In genomic region chr15:28885630-28886430, GRCh38 we compare ENCODE assay signal across 8 cellular contexts. TPM values are rescaled to one million over a fixed set of nuclear protein-coding genes. Genes with fewer than 3 reads are reported as not detected.
DNase-seq lines count a peak whose midpoint lies in the region; ATAC-seq and TF ChIP-seq lines count a peak whose summit lies in the region.

APBA2 (plus strand) TSS chr15:28885974; CDS start chr15:29053885, 167,911 bp downstream.

- peaks cover 0 to 16% of the 10 kb centered on the region in 2 donors for H3K4me1 ChIP-seq in left lung

- H3K27ac Mint-ChIP-seq in chondrocyte (ENCODE audit: unreplicated experiment) = no peak within 1 kb of the TSS

- peak within 1 kb of the TSS; percentile 70 for H3K4me3 Mint-ChIP-seq in chondrocyte (ENCODE audit: unreplicated experiment)

- no peaks in the 10 kb centered on the region for H3K9me3 ChIP-seq in WERI-Rb-1 (ENCODE audit: severe bottlenecking)
- H3K9me3 ChIP-seq in left lung = no peaks in the 10 kb centered on the region

- no peaks in the 10 kb centered on the region for H3K27me3 Mint-ChIP-seq in chondrocyte (ENCODE audit: low read depth)

- DNase-seq in NCI-H82 (lab: John Stamatoyannopoulos, UW) = peak; percentile 72
- no peak for DNase-seq in NCI-H82 treated with DMSO at 0.1 percent for 48 hours (lab: John Stamatoyannopoulos, UW; ENCODE audit: unreplicated experiment)
- peak; percentile 56 for DNase-seq in WERI-Rb-1
- DNase-seq in chondrocyte (ENCODE audit: low spot score) = no peak
- no peak for DNase-seq in left lung
- DNase-seq in stimulated activated CD8-positive, alpha-beta memory T cell treated with anti-CD3 and anti-CD28 coated beads, Interleukin-4, amount 100 ng/mL, for 48 hours = peak; percentile 57
- no peak for DNase-seq in HuH-7 (ENCODE audit: low spot score)

- H3K4me3 ChIP-seq in WERI-Rb-1 (ENCODE audit: low read depth, low read length) (peak within 1 kb of the TSS; percentile 75), left lung (peak within 1 kb of the TSS; percentile 33 to 35)

- no peaks in the 10 kb centered on the region for H3K9me3 Mint-ChIP-seq in chondrocyte (ENCODE audit: low read depth)

- TF ChIP-seq CTCF in WERI-Rb-1 (IDR thresholded peaks at IDR 0.05; ENCODE audit: low read depth, low read length) (0 out of 2 replicates have a peak, but pooled peaks have one; percentile 0), chondrocyte (IDR thresholded peaks at IDR 0.05) (peak; percentile 38), left lung (IDR thresholded peaks at IDR 0.05) (no peak)

- H3K36me3 Mint-ChIP-seq in chondrocyte (ENCODE audit: low read depth) = no peaks in the 10 kb centered on the region

- ATAC-seq in left lung (peak; percentile 53), HG03342 (IDR thresholded peaks at IDR 0.05; ENCODE audit: unreplicated experiment) (no peak)

- H3K27me3 ChIP-seq in WERI-Rb-1 (ENCODE audit: insufficient read depth, low read depth, severe bottlenecking) = no peaks in the 10 kb centered on the region
- peaks cover 19 to 58% of the 10 kb centered on the region in 2 donors for H3K27me3 ChIP-seq in left lung

- intact Hi-C loops in left lung (cut with DNase I) = loop anchor here in 1 of 2 donors (10.0 kb wide), 1 partner anchor 219 kb away; no protein-coding TSS in a partner anchor

- peaks cover 33% of the 10 kb centered on the region for H3K4me1 Mint-ChIP-seq in chondrocyte (ENCODE audit: low read depth)

- H3K27ac ChIP-seq in WERI-Rb-1 (peak within 1 kb of the TSS; percentile 82), left lung (no peak within 1 kb of the TSS)

- no peaks in the 10 kb centered on the region for H3K36me3 ChIP-seq in WERI-Rb-1
- no peaks in the 10 kb centered on the region for H3K36me3 ChIP-seq in left lung

RNA-seq across cellular contexts. Expression of gene APBA2, which starts in this region (rescaled TPM):
- total RNA-seq in chondrocyte (26.4 to 30.4 TPM (median 28.7 TPM) in 3 replicates), left lung (1 to 10 TPM; 3.9 to 4.9 TPM)

Comparison
In these comparisons a context has a peak if more than half of its experiments do, and no peak if none do; other contexts are left out.
1. DNase-seq: peak in NCI-H82 (single experiment), WERI-Rb-1 (single experiment) and stimulated activated CD8-positive, alpha-beta memory T cell treated with anti-CD3 and anti-CD28 coated beads, Interleukin-4, amount 100 ng/mL, for 48 hours (single experiment); none in NCI-H82 treated with DMSO at 0.1 percent for 48 hours (single experiment), chondrocyte (single experiment), left lung (0 of 2) and HuH-7 (single experiment).
2. CTCF ChIP-seq: peak in WERI-Rb-1 (single experiment) and chondrocyte (single experiment); none in left lung (0 of 2).